Comparison of ENCODE assay signal across 8 cellular contexts in genomic region chr12:113298861-113299545, GRCh38. TPM values are rescaled to one million over a fixed set of nuclear protein-coding genes. Genes with fewer than 3 reads are reported as not detected.
DNase-seq lines count a peak whose midpoint lies in the region; ATAC-seq and TF ChIP-seq lines count a peak whose summit lies in the region.
"Had no signal": no experiment of that assay in that cellular context is flagged by ENCODE, and none has a peak within 500 bp of the region (broad histone marks: within the 10 kb centered on the region; RNA-seq: fewer than 3 reads in every experiment).

No MANE protein-coding gene starts in this region.

- peaks cover 20% of the 10 kb centered on the region for H3K4me1 Mint-ChIP-seq in chondrocyte (ENCODE audit: low read depth)
- H3K4me1 Mint-ChIP-seq in type B pancreatic cell (ENCODE audit: unreplicated experiment) = peaks cover 6% of the 10 kb centered on the region

- TF ChIP-seq CTCF in chondrocyte (IDR thresholded peaks at IDR 0.05) (no peak), lower leg skin (IDR thresholded peaks at IDR 0.05) (no peak), type B pancreatic cell (conservative IDR thresholded peaks at IDR 0.05) (no peak)

- TF ChIP-seq POLR2A in lower leg skin (IDR thresholded peaks at IDR 0.05) = no peak

- peaks cover 11% of the 10 kb centered on the region for H3K36me3 Mint-ChIP-seq in chondrocyte (ENCODE audit: low read depth)
- H3K36me3 Mint-ChIP-seq in type B pancreatic cell = peaks cover 15% of the 10 kb centered on the region

- H3K27ac Mint-ChIP-seq in chondrocyte (ENCODE audit: unreplicated experiment) (peak overlapping the region; percentile 84), type B pancreatic cell (peak overlapping the region; percentile 99)

- ATAC-seq in HG02642 (IDR thresholded peaks at IDR 0.05; ENCODE audit: poor library complexity, unreplicated experiment) = no peak

- WGBS in lower leg skin, 2 donors = 27 to 41% methylated on average over 20 of the region's 20 CpGs

- peak; percentile 38 for DNase-seq in NCI-H1092 treated with DMSO at 0.1 percent for 48 hours (lab: John Stamatoyannopoulos, UW)
- no peak for DNase-seq in chondrocyte (ENCODE audit: low spot score)
- peak; percentile 79 to 96 for DNase-seq in lower leg skin (ENCODE audit: low spot score in 2 of 2)
- no peak for DNase-seq in type B pancreatic cell (ENCODE audit: extremely low spot score, unreplicated experiment)
- DNase-seq in amniotic stem cell (lab: John Stamatoyannopoulos, UW) = no peak
- DNase-seq in effector CD8-positive, alpha-beta T cell (lab: John Stamatoyannopoulos, UW) = no peak
- DNase-seq: NCI-H1436 had no signal

- H3K9me3 Mint-ChIP-seq in chondrocyte (ENCODE audit: low read depth) = no peaks in the 10 kb centered on the region
- H3K9me3 Mint-ChIP-seq in type B pancreatic cell = no peaks in the 10 kb centered on the region

- intact Hi-C loops in lower leg skin (cut with DNase I; ENCODE audit: low total_unique reads) = no loop called here

- no peaks in the 10 kb centered on the region for H3K27me3 Mint-ChIP-seq in chondrocyte (ENCODE audit: low read depth)
- no peaks in the 10 kb centered on the region for H3K27me3 Mint-ChIP-seq in type B pancreatic cell

- H3K4me3 Mint-ChIP-seq in chondrocyte (ENCODE audit: unreplicated experiment) (no peak overlapping the region), type B pancreatic cell (no peak overlapping the region)

- H3K4me3 ChIP-seq in lower leg skin (ENCODE audit: low read depth, poor library complexity, severe bottlenecking) = no peak overlapping the region

RNA-seq across cellular contexts. Expression of gene SLC8B1, which starts 35.9 kb away (rescaled TPM):
- total RNA-seq in chondrocyte = 14.5 to 21.0 TPM (median 20.9 TPM) in 3 replicates
- total RNA-seq in lower leg skin = 10 to 100 TPM; 31.8 to 63.4 (median 38.8) TPM
- 29.6 and 77.7 TPM in 2 replicates for total RNA-seq in type B pancreatic cell (ENCODE audit: low replicate concordance)

RNA-seq across cellular contexts. Expression of gene PLBD2, which starts 59.4 kb away (rescaled TPM):
- 91.4 to 102 TPM (median 102 TPM) in 3 replicates for total RNA-seq in chondrocyte
- 10 to 100 TPM; 18.9 to 41.2 (median 31.3) TPM for total RNA-seq in lower leg skin
- 39.0 and 45.4 TPM in 2 replicates for total RNA-seq in type B pancreatic cell (ENCODE audit: low replicate concordance)

Comparison
In these comparisons a context has a peak if more than half of its experiments do, and no peak if none do; other contexts are left out.
1. DNase-seq: peak in NCI-H1092 treated with DMSO at 0.1 percent for 48 hours (single experiment) and lower leg skin (2 of 2); none in chondrocyte (single experiment), type B pancreatic cell (single experiment), amniotic stem cell (single experiment) and effector CD8-positive, alpha-beta T cell (single experiment).